In genomic region chr19:46614114-46614701, GRCh38 we compare ENCODE assay signal across 8 cellular contexts. TPM values are rescaled to one million over a fixed set of nuclear protein-coding genes. Genes with fewer than 3 reads are reported as not detected.
DNase-seq lines count a peak whose midpoint lies in the region; ATAC-seq and TF ChIP-seq lines count a peak whose summit lies in the region.

No MANE protein-coding gene starts in this region.

- peak overlapping the region; percentile 33 for H3K4me3 Mint-ChIP-seq in neural crest cell

- H3K27ac Mint-ChIP-seq in neural crest cell (ENCODE audit: unreplicated experiment) = no peak overlapping the region

- TF ChIP-seq CTCF in PC-3 (conservative IDR thresholded peaks at IDR 0.05; ENCODE audit: low read depth, low read length) (peak; percentile 84), neural crest cell (conservative IDR thresholded peaks at IDR 0.05) (peak; percentile 89)

- H3K9me3 ChIP-seq in PC-3 (ENCODE audit: low read length) = no peaks in the 10 kb centered on the region

- H3K27me3 ChIP-seq in PC-3 (ENCODE audit: low read length) = no peaks in the 10 kb centered on the region

- peak overlapping the region; percentile 42; the same call in 1 of the 2 replicates for H2AFZ ChIP-seq in PC-3 (ENCODE audit: low read length)

- intact Hi-C loops in PC-3 (cut with micrococcal nuclease) = loop anchor here (1.0 kb wide), 1 partner anchor 48 kb away; no protein-coding TSS in a partner anchor

- H4K20me1 ChIP-seq in PC-3 (ENCODE audit: low read length) = no peaks in the 10 kb centered on the region

- ATAC-seq in PC-3 (peak; percentile 86), GM19023 (IDR thresholded peaks at IDR 0.05; ENCODE audit: unreplicated experiment) (no peak)

- H3K4me3 ChIP-seq in PC-3 (ENCODE audit: low read length) = no peak overlapping the region

- BruUV-seq in PC-3 (replicated peaks; lab: Mats Ljungman, UMichigan) = no TSS peak

- no peak overlapping the region for H3K27ac ChIP-seq in PC-3 (ENCODE audit: low read length)

- CTCF ChIA-PET in PC-3 (lab: Charles Lee) = interaction anchor here (0.6 to 1.9 kb wide), 3 partner anchors 13 to 172 kb away, joined by 3 to 15 read pairs (median 4); partner anchors contain the start of genes CALM3 and DACT3

- no peaks in the 10 kb centered on the region for H3K27me3 Mint-ChIP-seq in neural crest cell (ENCODE audit: low read depth)

- no peaks in the 10 kb centered on the region for H3F3A ChIP-seq in PC-3 (ENCODE audit: low read length, unreplicated experiment)

- H3K9ac ChIP-seq in PC-3 (ENCODE audit: low read length) = no peak overlapping the region

- H3K4me1 Mint-ChIP-seq in neural crest cell = peaks cover 13% of the 10 kb centered on the region

- H3K9me2 ChIP-seq in PC-3 (replicated peaks; ENCODE audit: low read length) = no peaks in the 10 kb centered on the region

- peak; percentile 43 for DNase-seq in DMS53 treated with DMSO at 0.1 percent for 48 hours (lab: John Stamatoyannopoulos, UW; ENCODE audit: unreplicated experiment)
- DNase-seq in HuH-7 (ENCODE audit: low spot score) = peak; percentile 93
- DNase-seq in PC-3 = peak; percentile 81
- DNase-seq in activated T-cell treated with anti-CD3 and anti-CD28 coated beads, Interleukin-2, amount 50 U/mL, for 1 hour = peak; percentile 84
- DNase-seq in fibroblast of gingiva (ENCODE audit: low read depth) = peak; percentile 68
- peak; percentile 93 for DNase-seq in neural crest cell (ENCODE audit: low read depth, low spot score)
- peak; percentile 94 for DNase-seq in superior temporal gyrus (ENCODE audit: extremely low spot score)

- H3K36me3 Mint-ChIP-seq in neural crest cell (ENCODE audit: low read depth) = peaks cover 3% of the 10 kb centered on the region

- H3K4me1 ChIP-seq in PC-3 (ENCODE audit: insufficient read depth, low read length) = no peaks in the 10 kb centered on the region

- H3K36me3 ChIP-seq in PC-3 (ENCODE audit: low read depth, low read length) = no peaks in the 10 kb centered on the region

- no peak overlapping the region for H3K4me2 ChIP-seq in PC-3 (ENCODE audit: low read length)

- H3K79me2 ChIP-seq in PC-3 (ENCODE audit: low read length) = no peaks in the 10 kb centered on the region

- POLR2A ChIA-PET in PC-3 (lab: Charles Lee; ENCODE audit: unreplicated experiment) = no interaction called here

- H3K9me3 Mint-ChIP-seq in neural crest cell = no peaks in the 10 kb centered on the region

RNA-seq across cellular contexts. Expression of gene PTGIR, which starts 10.7 kb away (rescaled TPM):
- not detected in 2 replicates for total RNA-seq in PC-3 (2014; rRNA removed)
- not detected in 2 replicates for total RNA-seq in neural crest cell

RNA-seq across cellular contexts. Expression of gene CALM3, which starts 13.1 kb away (rescaled TPM):
- 160 and 217 TPM in 2 replicates for total RNA-seq in PC-3 (2014; rRNA removed)
- total RNA-seq in neural crest cell = 436 TPM in 2 replicates

RNA-seq across cellular contexts. Expression of gene GNG8, which starts 21.8 kb away (rescaled TPM):
- total RNA-seq in PC-3 (2014; rRNA removed) = not detected in 2 replicates
- total RNA-seq in neural crest cell = not detected in 2 replicates

RNA-seq across cellular contexts. Expression of gene DACT3, which starts 46.8 kb away (rescaled TPM):
- total RNA-seq in PC-3 (2014; rRNA removed) (1.9 and 3.1 TPM in 2 replicates), neural crest cell (6.5 and 7.4 TPM in 2 replicates)

Comparison
In these comparisons a context has a peak if more than half of its experiments do, and no peak if none do; other contexts are left out.
1. DNase-seq: peak in every context shown above with its lines; median percentile 94 in superior temporal gyrus; 93 in HuH-7; 93 in neural crest cell; 84 in activated T-cell treated with anti-CD3 and anti-CD28 coated beads, Interleukin-2, amount 50 U/mL, for 1 hour; 81 in PC-3; 68 in fibroblast of gingiva; 43 in DMS53 treated with DMSO at 0.1 percent for 48 hours.